Comparison of ENCODE assay signal across 29 cellular contexts in genomic region chr13:31214379-31214778, GRCh38. TPM values are rescaled to one million over a fixed set of nuclear protein-coding genes. Genes with fewer than 3 reads are reported as not detected.
DNase-seq lines count a peak whose midpoint lies in the region; ATAC-seq and TF ChIP-seq lines count a peak whose summit lies in the region.
"Had no signal": no experiment of that assay in that cellular context is flagged by ENCODE, and none has a peak within 500 bp of the region (broad histone marks: within the 10 kb centered on the region; RNA-seq: fewer than 3 reads in every experiment).

No MANE protein-coding gene starts in this region.

- no peaks in the 10 kb centered on the region for H3K27me3 ChIP-seq in cardiac muscle cell
- H3K27me3 ChIP-seq: ascending aorta, left lung, pancreas, upper lobe of right lung had no signal

- TF ChIP-seq CTCF in cardiac muscle cell (IDR thresholded peaks at IDR 0.05; ENCODE audit: low read depth, low read length) (no peak), brain (conservative IDR thresholded peaks at IDR 0.05) (no peak), WTC11 (IDR thresholded peaks at IDR 0.05) (no peak)

- peaks cover 40% of the 10 kb centered on the region for H3K4me1 Mint-ChIP-seq in brain
- H3K4me1 Mint-ChIP-seq in WTC11: peaks cover 18% of the 10 kb centered on the region

- H3K4me1 ChIP-seq in cardiac muscle cell (ENCODE audit: low read depth): peaks cover 11% of the 10 kb centered on the region

- peak overlapping the region; percentile 52 for H3K27ac ChIP-seq in cardiac muscle cell
- H3K27ac ChIP-seq: ascending aorta, left lung, pancreas, upper lobe of right lung had no signal

- H3K27me3 Mint-ChIP-seq in brain: peaks cover 2% of the 10 kb centered on the region
- no peaks in the 10 kb centered on the region for H3K27me3 Mint-ChIP-seq in WTC11 (ENCODE audit: low read depth)
- H3K27me3 Mint-ChIP-seq: naive thymus-derived CD8-positive, alpha-beta T cell had no signal

- ATAC-seq in left ventricle myocardium superior (peak; percentile 75), WTC11 (no peak)
- ATAC-seq in activated CD4-positive, CD25-positive, alpha-beta regulatory T cell treated with anti-CD3 and anti-CD28 coated beads, Interleukin-2, amount 50 U/mL, for 24 hours: no peak
- ATAC-seq: GM12878; left lung; naive thymus-derived CD8-positive, alpha-beta T cell; pancreas; sciatic nerve; upper lobe of right lung had no signal

- no peaks in the 10 kb centered on the region for H3K9me3 ChIP-seq in cardiac muscle cell (ENCODE audit: low read depth)
- H3K9me3 ChIP-seq: ascending aorta, left lung, pancreas, upper lobe of right lung had no signal

- peak in 1 of 2 donors; percentile 37 for DNase-seq in cardiac muscle cell (ENCODE audit: low read depth in 1 of 2, low spot score in 1 of 2)
- no peak for DNase-seq in cardiac septum (ENCODE audit: low spot score)
- DNase-seq in left ventricle myocardium superior: no peak
- no peak for DNase-seq in WTC11 (ENCODE audit: low spot score)
- DNase-seq in NOMO-1 treated with DMSO at 0.1 percent for 48 hours (lab: John Stamatoyannopoulos, UW; ENCODE audit: unreplicated experiment): no peak
- no peak for DNase-seq in NCI-H1694 (lab: John Stamatoyannopoulos, UW)
- DNase-seq: activated naive CD4-positive, alpha-beta T cell treated with anti-CD3 and anti-CD28 coated beads, Interleukin-2, amount 50 U/mL, for 16 hours; activated T-cell treated with anti-CD3 and anti-CD28 coated beads, Interleukin-2, amount 50 U/mL, for 48 hours; cerebellar nuclear complex; COR-L47; effector CD4-positive, alpha-beta T cell; foreskin melanocyte; H7; hypothalamus; KG1; left lung; midbrain; MM.1S; naive thymus-derived CD8-positive, alpha-beta T cell; NCI-H1417; pancreas; stimulated activated CD4-positive, alpha-beta T cell treated with anti-CD3 and anti-CD28 coated beads, Interleukin-15, amount 100 ng/mL, for 24 hours; SW 1271; upper lobe of right lung had no signal

- H3K4me3 ChIP-seq in cardiac muscle cell: no peak overlapping the region
- H3K4me3 ChIP-seq: ascending aorta, GM12878, left lung, pancreas, upper lobe of right lung had no signal

- POLR2A ChIA-PET in WTC11 (lab: Charles Lee): no interaction called here

- H3K9me3 Mint-ChIP-seq in brain (peaks cover 0 to 13% (median 10%) of the 10 kb centered on the region in 5 experiments), WTC11 (peaks cover 15% of the 10 kb centered on the region)
- H3K9me3 Mint-ChIP-seq: naive thymus-derived CD8-positive, alpha-beta T cell had no signal

- peaks cover 19% of the 10 kb centered on the region for H3K36me3 Mint-ChIP-seq in brain
- H3K36me3 Mint-ChIP-seq in WTC11: no peaks in the 10 kb centered on the region

- no peaks in the 10 kb centered on the region for H3K36me3 ChIP-seq in cardiac muscle cell
- H3K36me3 ChIP-seq: ascending aorta, left lung, pancreas, upper lobe of right lung had no signal

- CTCF ChIA-PET in WTC11 (lab: Charles Lee): interaction anchor here (0.7 to 1.0 kb wide), 2 partner anchors 13 to 1053 kb away, joined by 3 to 4 read pairs; no protein-coding TSS in a partner anchor

- H3K4me3 Mint-ChIP-seq in brain: peak overlapping the region in 1 of 5 experiments; percentile 3
- no peak overlapping the region for H3K4me3 Mint-ChIP-seq in WTC11
- H3K4me3 Mint-ChIP-seq: naive thymus-derived CD8-positive, alpha-beta T cell had no signal

- intact Hi-C loops in cardiac septum (cut with DNase I): no loop called here
- intact Hi-C loops in left ventricle myocardium superior (cut with micrococcal nuclease): no loop called here

- peak overlapping the region; percentile 27 to 83 (median 54) for H3K27ac Mint-ChIP-seq in brain
- H3K27ac Mint-ChIP-seq in WTC11: no peak overlapping the region

TF ChIP-seq in WTC11, 78 proteins besides CTCF, POLR2A, EP300 and RAD21:
- TF ChIP-seq SOX15 (CRISPR knock-in tag; IDR thresholded peaks at IDR 0.05): no peak
- TF ChIP-seq ZNF219 (CRISPR knock-in tag; IDR thresholded peaks at IDR 0.05; ENCODE audit: borderline replicate concordance): no peak
- TF ChIP-seq ELF4 (CRISPR knock-in tag; IDR thresholded peaks at IDR 0.05; ENCODE audit: low read depth): no peak
- no peak for TF ChIP-seq TP53 (CRISPR knock-in tag; IDR thresholded peaks at IDR 0.05)
- TF ChIP-seq FOXK1 (CRISPR knock-in tag; IDR thresholded peaks at IDR 0.05): no peak
- no peak for TF ChIP-seq JUN (CRISPR knock-in tag; IDR thresholded peaks at IDR 0.05)
- TF ChIP-seq ATF1 (CRISPR knock-in tag; IDR thresholded peaks at IDR 0.05): no peak
- TF ChIP-seq MLX (CRISPR knock-in tag; IDR thresholded peaks at IDR 0.05): no peak
- no peak for TF ChIP-seq AR (CRISPR knock-in tag; IDR thresholded peaks at IDR 0.05)
- no peak for TF ChIP-seq OVOL2 (CRISPR knock-in tag; IDR thresholded peaks at IDR 0.05; ENCODE audit: borderline replicate concordance)
- no peak for TF ChIP-seq ZMAT4 (CRISPR knock-in tag; IDR thresholded peaks at IDR 0.05)
- no peak for TF ChIP-seq ATF3 (CRISPR knock-in tag; conservative IDR thresholded peaks at IDR 0.05)
- TF ChIP-seq ZBTB43 (CRISPR knock-in tag; IDR thresholded peaks at IDR 0.05): no peak
- TF ChIP-seq USF1 (CRISPR knock-in tag; IDR thresholded peaks at IDR 0.05): no peak
- TF ChIP-seq NR1H2 (CRISPR knock-in tag; IDR thresholded peaks at IDR 0.05): no peak

RNA-seq across cellular contexts. Expression of gene B3GLCT, which starts 14.6 kb away (rescaled TPM):
- 5.8 and 6.2 TPM in 2 replicates for total RNA-seq in cardiac muscle cell
- 4.5 and 9.5 TPM in 2 replicates for polyA plus RNA-seq in cardiac muscle cell
- 17.5 TPM for total RNA-seq in cardiac septum
- polyA plus RNA-seq in brain (ENCODE audit: insufficient read depth, low read depth, low replicate concordance): 3.3 TPM
- total RNA-seq in left ventricle myocardium superior: 20.3 TPM
- total RNA-seq in WTC11 (2021): 2.4 to 3.1 TPM (median 2.7 TPM) in 3 replicates

RNA-seq across cellular contexts. Expression of gene HSPH1, which starts 52.7 kb away (rescaled TPM):
- total RNA-seq in cardiac muscle cell: 25.8 and 31.3 TPM in 2 replicates
- 42.2 and 50.8 TPM in 2 replicates for polyA plus RNA-seq in cardiac muscle cell
- total RNA-seq in cardiac septum: 61.9 TPM
- polyA plus RNA-seq in brain (ENCODE audit: insufficient read depth, low read depth, low replicate concordance): 52.4 TPM
- total RNA-seq in left ventricle myocardium superior: 82.4 TPM
- 97.0 to 114 TPM (median 97.3 TPM) in 3 replicates for total RNA-seq in WTC11 (2021)
